ENCODE assay signal across 8 cellular contexts in genomic region chr17:79075433-79075805, GRCh38. TPM values are rescaled to one million over a fixed set of nuclear protein-coding genes. Genes with fewer than 3 reads are reported as not detected.
DNase-seq lines count a peak whose midpoint lies in the region; ATAC-seq and TF ChIP-seq lines count a peak whose summit lies in the region.

No MANE protein-coding gene starts in this region.

- peak overlapping the region; percentile 83 for H3K9ac ChIP-seq in SK-N-MC (ENCODE audit: insufficient read length)

- H3K9me3 Mint-ChIP-seq in endothelial cell (ENCODE audit: unreplicated experiment) = no peaks in the 10 kb centered on the region
- no peaks in the 10 kb centered on the region for H3K9me3 Mint-ChIP-seq in natural killer cell treated with Interleukin-12 subunit alpha and Interleukin-12 subunit beta and Interleukin-15 and Interleukin-18, amount 100 ng/mL, for 72 hours

- peaks cover under 1% of the 10 kb centered on the region for H3K36me3 Mint-ChIP-seq in endothelial cell (ENCODE audit: low read depth, unreplicated experiment)
- peaks cover under 1% of the 10 kb centered on the region for H3K36me3 Mint-ChIP-seq in natural killer cell treated with Interleukin-12 subunit alpha and Interleukin-12 subunit beta and Interleukin-15 and Interleukin-18, amount 100 ng/mL, for 72 hours

- POLR2A ChIA-PET in HEK293 (lab: Yijun Ruan, JAX) = interaction anchor here (0.8 to 1.2 kb wide), 2 partner anchors 40 to 50 kb away, joined by 3 to 4 read pairs; no protein-coding TSS in a partner anchor

- peak overlapping the region; percentile 88 for H3K4me3 Mint-ChIP-seq in endothelial cell (ENCODE audit: unreplicated experiment)
- peak overlapping the region; percentile 88 for H3K4me3 Mint-ChIP-seq in natural killer cell treated with Interleukin-12 subunit alpha and Interleukin-12 subunit beta and Interleukin-15 and Interleukin-18, amount 100 ng/mL, for 72 hours

- peak overlapping the region; percentile 6 for H3K27ac Mint-ChIP-seq in endothelial cell (ENCODE audit: unreplicated experiment)
- H3K27ac Mint-ChIP-seq in natural killer cell treated with Interleukin-12 subunit alpha and Interleukin-12 subunit beta and Interleukin-15 and Interleukin-18, amount 100 ng/mL, for 72 hours = peak overlapping the region; percentile 34 to 90

- H3K9me3 ChIP-seq in HEK293 (ENCODE audit: control insufficient read depth, insufficient read depth, low read depth, low read length) (no peaks in the 10 kb centered on the region), SK-N-MC (ENCODE audit: low read depth, low read length) (no peaks in the 10 kb centered on the region)

- TF ChIP-seq CTCF in GM06990 (IDR thresholded peaks at IDR 0.05; ENCODE audit: insufficient read depth, low read length, poor library complexity, severe bottlenecking) = no peak
- TF ChIP-seq CTCF in HEK293 (tag by site-specific recombination; IDR thresholded peaks at IDR 0.05) = no peak
- no peak for TF ChIP-seq CTCF in endothelial cell (IDR thresholded peaks at IDR 0.05; ENCODE audit: unreplicated experiment)

- peaks cover 4% of the 10 kb centered on the region; the same call in 1 of the 2 replicates for H3K4me1 ChIP-seq in HEK293 (ENCODE audit: control insufficient read depth, insufficient read depth, low read length)

- DNase-seq in GM06990 (ENCODE audit: extremely low read depth, insufficient read length) = no peak
- DNase-seq in SK-N-MC (ENCODE audit: low read depth, low spot score) = no peak
- DNase-seq in endothelial cell (ENCODE audit: low spot score) = no peak
- no peak for DNase-seq in natural killer cell treated with Interleukin-12 subunit alpha and Interleukin-12 subunit beta and Interleukin-15 and Interleukin-18, amount 100 ng/mL, for 72 hours (ENCODE audit: low spot score)
- no peak for DNase-seq in COLO668 (lab: John Stamatoyannopoulos, UW; ENCODE audit: unreplicated experiment)
- DNase-seq in SW 1271 (lab: John Stamatoyannopoulos, UW) = no peak
- no peak for DNase-seq in glomerular visceral epithelial cell (ENCODE audit: extremely low spot score)

- peaks cover 10% of the 10 kb centered on the region for H3K4me1 Mint-ChIP-seq in endothelial cell (ENCODE audit: unreplicated experiment)
- H3K4me1 Mint-ChIP-seq in natural killer cell treated with Interleukin-12 subunit alpha and Interleukin-12 subunit beta and Interleukin-15 and Interleukin-18, amount 100 ng/mL, for 72 hours (ENCODE audit: low read depth in 2 of 2) = peaks cover 11 to 15% of the 10 kb centered on the region in 2 donors

- CTCF ChIA-PET in HEK293 (lab: Yijun Ruan, JAX) = interaction anchor here (1.0 to 2.8 kb wide), 5 partner anchors 11 to 316 kb away, joined by 3 to 19 read pairs (median 6); no protein-coding TSS in a partner anchor

- H3K4me3 ChIP-seq in GM06990 (replicated peaks; ENCODE audit: low read depth, low read length) = peak overlapping the region; percentile 75
- peak overlapping the region; percentile 68 for H3K4me3 ChIP-seq in HEK293 (ENCODE audit: low read depth, low read length)
- peak overlapping the region; percentile 87 for H3K4me3 ChIP-seq in SK-N-MC

- peak in 1 of 2 donors; percentile 10 for ATAC-seq in natural killer cell treated with Interleukin-12 subunit alpha and Interleukin-12 subunit beta and Interleukin-15 and Interleukin-18, amount 100 ng/mL, for 72 hours

- peaks cover 10% of the 10 kb centered on the region for H3K36me3 ChIP-seq in GM06990 (ENCODE audit: control insufficient read depth, insufficient read depth, low read length)
- peaks cover 10 to 32% of the 10 kb centered on the region in 2 experiments for H3K36me3 ChIP-seq in HEK293 (ENCODE audit: control insufficient read depth in 2 of 2, insufficient read depth in 1 of 2, low read length in 2 of 2)
- H3K36me3 ChIP-seq in SK-N-MC (ENCODE audit: insufficient read depth, low read length) = no peaks in the 10 kb centered on the region; the same call in 1 of the 2 replicates

- no peaks in the 10 kb centered on the region for H3K27me3 ChIP-seq in GM06990 (replicated peaks; ENCODE audit: control insufficient read depth, insufficient read depth, low read length)

- peaks cover 5% of the 10 kb centered on the region for H3K27me3 Mint-ChIP-seq in endothelial cell (ENCODE audit: unreplicated experiment)
- H3K27me3 Mint-ChIP-seq in natural killer cell treated with Interleukin-12 subunit alpha and Interleukin-12 subunit beta and Interleukin-15 and Interleukin-18, amount 100 ng/mL, for 72 hours = peaks cover 0 to under 1% of the 10 kb centered on the region in 2 donors

- peak overlapping the region; percentile 80; the same call in 1 of the 2 replicates for H3K27ac ChIP-seq in HEK293 (ENCODE audit: extremely low read depth, low read depth, low read length)
- no peak overlapping the region for H3K27ac ChIP-seq in SK-N-MC

TF ChIP-seq in HEK293, 187 proteins besides CTCF, POLR2A, EP300 and RAD21 (continues in another document):
- no peak for TF ChIP-seq ZNF157 (tag by site-specific recombination; IDR thresholded peaks at IDR 0.05)
- TF ChIP-seq EGR2 (tag by site-specific recombination; IDR thresholded peaks at IDR 0.05; ENCODE audit: low read depth) = no peak
- 0 out of 2 replicates have a peak, but pooled peaks have one; percentile 26 for TF ChIP-seq ZNF335 (tag by site-specific recombination; conservative IDR thresholded peaks at IDR 0.05)
- peak; percentile 75; the same call in 1 of the 2 replicates for TF ChIP-seq MZF1 (tag by site-specific recombination; IDR thresholded peaks at IDR 0.05; ENCODE audit: borderline replicate concordance)
- peak; percentile 21; the same call in 1 of the 2 replicates for TF ChIP-seq ZBTB11 (tag by site-specific recombination; conservative IDR thresholded peaks at IDR 0.05; ENCODE audit: low read depth)
- TF ChIP-seq ZNF114 (tag by site-specific recombination; IDR thresholded peaks at IDR 0.05) = no peak
- TF ChIP-seq PRDM10 (tag by site-specific recombination; IDR thresholded peaks at IDR 0.05) = peak; percentile 76
- TF ChIP-seq ZNF529 (tag by site-specific recombination; IDR thresholded peaks at IDR 0.05; ENCODE audit: insufficient replicate concordance) = no peak
- TF ChIP-seq ZNF792 (tag by site-specific recombination; IDR thresholded peaks at IDR 0.05) = no peak

RNA-seq across cellular contexts. Expression of gene ENGASE, which starts 0.8 kb away (rescaled TPM):
- total RNA-seq in endothelial cell (ENCODE audit: unreplicated experiment) = 31.6 TPM
- 10 to 100 TPM; 37.2 to 54.2 TPM for total RNA-seq in natural killer cell treated with Interleukin-12 subunit alpha and Interleukin-12 subunit beta and Interleukin-15 and Interleukin-18, amount 100 ng/mL, for 72 hours

RNA-seq across cellular contexts. Expression of gene C1QTNF1, which starts 51.5 kb away (rescaled TPM):
- total RNA-seq in endothelial cell (ENCODE audit: unreplicated experiment) = 0.26 TPM
- total RNA-seq in natural killer cell treated with Interleukin-12 subunit alpha and Interleukin-12 subunit beta and Interleukin-15 and Interleukin-18, amount 100 ng/mL, for 72 hours = not detected
